ENCODE assay signal across 13 cellular contexts in genomic region chr9:98811051-98811650, GRCh38. TPM values are rescaled to one million over a fixed set of nuclear protein-coding genes. Genes with fewer than 3 reads are reported as not detected.
DNase-seq lines count a peak whose midpoint lies in the region; ATAC-seq and TF ChIP-seq lines count a peak whose summit lies in the region.
"Had no signal": no experiment of that assay in that cellular context is flagged by ENCODE, and none has a peak within 500 bp of the region (broad histone marks: within the 10 kb centered on the region; RNA-seq: fewer than 3 reads in every experiment).

No MANE protein-coding gene starts in this region.

- ATAC-seq in RWPE2 (ENCODE audit: low read depth): peak; percentile 83

- peaks cover 3% of the 10 kb centered on the region for H3K27me3 Mint-ChIP-seq in activated T-cell treated with anti-CD3 and anti-CD28 coated beads, Interleukin-2, amount 50 U/mL, for 24 hours
- peaks cover 19% of the 10 kb centered on the region for H3K27me3 Mint-ChIP-seq in endothelial cell (ENCODE audit: unreplicated experiment)
- H3K27me3 Mint-ChIP-seq: central memory CD8-positive, alpha-beta T cell had no signal

- TF ChIP-seq EP300 in suprapubic skin (IDR thresholded peaks at IDR 0.05): no peak
- no peak for TF ChIP-seq EP300 in sigmoid colon (IDR thresholded peaks at IDR 0.05)

- no peak for DNase-seq in activated T-cell treated with anti-CD3 and anti-CD28 coated beads, Interleukin-2, amount 50 U/mL, for 24 hours
- DNase-seq in activated T-cell treated with anti-CD3 and anti-CD28 coated beads for 4 hours (no peak), RWPE2 (ENCODE audit: low spot score) (no peak), fibroblast of pulmonary artery (ENCODE audit: low read depth) (peak; percentile 75), suprapubic skin (ENCODE audit: low spot score in 2 of 2) (peak in 1 of 2 donors; percentile 45), sigmoid colon (no peak), cerebellum (ENCODE audit: low spot score) (no peak), endothelial cell (ENCODE audit: low spot score) (no peak)
- DNase-seq: NCI-H2081, uterus had no signal

- peaks cover 15% of the 10 kb centered on the region for H3K36me3 Mint-ChIP-seq in activated T-cell treated with anti-CD3 and anti-CD28 coated beads, Interleukin-2, amount 50 U/mL, for 24 hours (ENCODE audit: low read depth)
- no peaks in the 10 kb centered on the region for H3K36me3 Mint-ChIP-seq in endothelial cell (ENCODE audit: low read depth, unreplicated experiment)

- intact Hi-C loops in sigmoid colon (cut with DNase I): no loop called here

- WGBS in suprapubic skin: 63% methylated on average over 2 of the region's 2 CpGs
- WGBS in sigmoid colon, 2 donors: 75 to 84% methylated on average over 2 of the region's 2 CpGs

- H3K9me3 Mint-ChIP-seq in activated T-cell treated with anti-CD3 and anti-CD28 coated beads, Interleukin-2, amount 50 U/mL, for 24 hours: no peaks in the 10 kb centered on the region
- H3K9me3 Mint-ChIP-seq in endothelial cell (ENCODE audit: unreplicated experiment): no peaks in the 10 kb centered on the region
- H3K9me3 Mint-ChIP-seq: central memory CD8-positive, alpha-beta T cell had no signal

- peaks cover 40% of the 10 kb centered on the region for H3K4me1 Mint-ChIP-seq in activated T-cell treated with anti-CD3 and anti-CD28 coated beads, Interleukin-2, amount 50 U/mL, for 24 hours (ENCODE audit: low read depth)
- H3K4me1 Mint-ChIP-seq in endothelial cell (ENCODE audit: unreplicated experiment): peaks cover 9% of the 10 kb centered on the region

- H3K9me3 ChIP-seq in RWPE2 (ENCODE audit: severe bottlenecking) (no peaks in the 10 kb centered on the region), suprapubic skin (no peaks in the 10 kb centered on the region), sigmoid colon (no peaks in the 10 kb centered on the region)
- H3K9me3 ChIP-seq: neutrophil, uterus had no signal

- H3K27me3 ChIP-seq in RWPE2 (ENCODE audit: insufficient read depth, poor library complexity, severe bottlenecking) (no peaks in the 10 kb centered on the region), suprapubic skin (peaks cover 15% of the 10 kb centered on the region), sigmoid colon (no peaks in the 10 kb centered on the region)
- H3K27me3 ChIP-seq: uterus had no signal

- peak overlapping the region; percentile 32 for H3K27ac Mint-ChIP-seq in activated T-cell treated with anti-CD3 and anti-CD28 coated beads, Interleukin-2, amount 50 U/mL, for 24 hours
- no peak overlapping the region for H3K27ac Mint-ChIP-seq in endothelial cell (ENCODE audit: unreplicated experiment)

- no peak overlapping the region for H3K4me3 Mint-ChIP-seq in activated T-cell treated with anti-CD3 and anti-CD28 coated beads, Interleukin-2, amount 50 U/mL, for 24 hours
- H3K4me3 Mint-ChIP-seq in endothelial cell (ENCODE audit: unreplicated experiment): no peak overlapping the region
- H3K4me3 Mint-ChIP-seq: central memory CD8-positive, alpha-beta T cell had no signal

- no peak for TF ChIP-seq CTCF in RWPE2 (IDR thresholded peaks at IDR 0.05; ENCODE audit: poor library complexity, severe bottlenecking)
- TF ChIP-seq CTCF in fibroblast of pulmonary artery (IDR thresholded peaks at IDR 0.05; ENCODE audit: low read length, missing control alignments): no peak
- TF ChIP-seq CTCF in suprapubic skin (IDR thresholded peaks at IDR 0.05): no peak
- no peak for TF ChIP-seq CTCF in sigmoid colon (IDR thresholded peaks at IDR 0.05)
- TF ChIP-seq CTCF in endothelial cell (IDR thresholded peaks at IDR 0.05; ENCODE audit: unreplicated experiment): no peak

- TF ChIP-seq POLR2A in suprapubic skin (IDR thresholded peaks at IDR 0.05): no peak
- no peak for TF ChIP-seq POLR2A in sigmoid colon (IDR thresholded peaks at IDR 0.05)

- no peak overlapping the region for H3K27ac ChIP-seq in RWPE2 (ENCODE audit: poor library complexity, severe bottlenecking)
- H3K27ac ChIP-seq in suprapubic skin: peak overlapping the region; percentile 26
- H3K27ac ChIP-seq in sigmoid colon: peak overlapping the region in 2 of 4 donors; percentile 39 to 90
- H3K27ac ChIP-seq: BLaER1, neutrophil, uterus had no signal

- H3K36me3 ChIP-seq in RWPE2 (ENCODE audit: low read depth) (no peaks in the 10 kb centered on the region), suprapubic skin (no peaks in the 10 kb centered on the region), sigmoid colon (no peaks in the 10 kb centered on the region)
- H3K36me3 ChIP-seq: BLaER1, neutrophil, uterus had no signal

- H3K4me3 ChIP-seq in RWPE2 (ENCODE audit: severe bottlenecking): no peak overlapping the region
- no peak overlapping the region for H3K4me3 ChIP-seq in fibroblast of pulmonary artery (replicated peaks; ENCODE audit: low read depth, low read length)
- no peak overlapping the region for H3K4me3 ChIP-seq in suprapubic skin
- H3K4me3 ChIP-seq in sigmoid colon: no peak overlapping the region
- H3K4me3 ChIP-seq: BLaER1, uterus had no signal

- H3K4me1 ChIP-seq in RWPE2 (ENCODE audit: insufficient read depth, poor library complexity, severe bottlenecking): peaks cover 8% of the 10 kb centered on the region
- peaks cover 34% of the 10 kb centered on the region for H3K4me1 ChIP-seq in suprapubic skin
- peaks cover 0 to 41% (median 32%) of the 10 kb centered on the region in 4 donors for H3K4me1 ChIP-seq in sigmoid colon

RNA-seq across cellular contexts. Expression of gene GALNT12, which starts 3.7 kb away (rescaled TPM):
- total RNA-seq in suprapubic skin: 1 to 10 TPM; 1.4 to 8.0 (median 5.5) TPM
- total RNA-seq in sigmoid colon: 10 to 100 TPM; 11.5 to 18.9 (median 15.7) TPM
- 10 to 100 TPM; 23.6 to 34.2 (median 30.5) TPM for polyA plus RNA-seq in sigmoid colon
- total RNA-seq in cerebellum: 10.3 TPM
- 1.7 TPM for total RNA-seq in endothelial cell (ENCODE audit: unreplicated experiment)

RNA-seq across cellular contexts. Expression of gene ANKS6, which starts 14.8 kb away (rescaled TPM):
- 10 to 100 TPM in 2 of 4 donors, 1 to 10 TPM in 2; 7.0 to 37.8 (median 10.3) TPM for total RNA-seq in suprapubic skin
- 10 to 100 TPM; 10.2 to 22.8 (median 16.4) TPM for total RNA-seq in sigmoid colon
- 10 to 100 TPM in 1 of 3 donors, 1 to 10 TPM in 2; 5.4 to 14.4 (median 6.0) TPM for polyA plus RNA-seq in sigmoid colon
- total RNA-seq in cerebellum: 11.1 TPM
- total RNA-seq in endothelial cell (ENCODE audit: unreplicated experiment): 17.2 TPM
